Comparison of ENCODE assay signal across 1 cellular context in the genomic region with DNA sequence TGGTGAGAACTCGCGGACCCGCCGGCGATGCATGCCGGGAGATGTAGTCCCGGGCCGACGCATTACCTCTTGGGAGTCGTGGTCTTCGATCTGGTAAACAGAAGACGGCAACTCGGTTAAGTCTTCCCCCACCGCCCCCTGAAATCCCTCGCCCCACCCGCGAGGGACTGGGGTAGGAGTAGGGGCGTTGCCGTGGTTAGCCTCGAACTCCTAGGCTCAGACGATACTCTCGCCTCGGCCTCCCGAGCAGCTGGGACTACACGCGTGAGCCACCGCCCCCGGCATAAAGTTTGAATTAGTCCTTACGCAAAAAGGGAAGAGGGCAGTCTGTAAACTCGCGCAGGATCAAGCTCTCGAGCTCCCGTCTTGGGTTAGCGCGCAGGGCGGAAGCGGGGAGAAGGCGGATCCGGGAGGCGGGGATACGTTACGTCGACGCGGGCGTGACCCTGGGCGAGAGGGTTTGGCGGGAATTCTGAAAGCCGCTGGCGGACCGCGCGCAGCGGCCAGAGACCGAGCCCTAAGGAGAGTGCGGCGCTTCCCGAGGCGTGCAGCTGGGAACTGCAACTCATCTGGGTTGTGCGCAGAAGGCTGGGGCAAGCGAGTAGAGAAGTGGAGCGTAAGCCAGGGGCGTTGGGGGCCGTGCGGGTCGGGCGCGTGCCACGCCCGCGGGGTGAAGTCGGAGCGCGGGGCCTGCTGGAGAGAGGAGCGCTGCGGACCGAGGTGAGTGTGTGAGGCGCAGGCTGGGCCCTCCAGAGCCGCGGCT.
A peak's percentile ranks its signal among the peaks of the same experiment; 100 is the strongest.
TF ChIP-seq lines count a peak whose summit lies in the region.

A gene (plus strand): TSS at position 469 of the 763 bp plus-strand sequence. CDS start 3,585 bp downstream, outside the sequence.

TF ChIP-seq in H1, 55 proteins besides CTCF, POLR2A, EP300 and RAD21:
- TF ChIP-seq, protein P1, sequence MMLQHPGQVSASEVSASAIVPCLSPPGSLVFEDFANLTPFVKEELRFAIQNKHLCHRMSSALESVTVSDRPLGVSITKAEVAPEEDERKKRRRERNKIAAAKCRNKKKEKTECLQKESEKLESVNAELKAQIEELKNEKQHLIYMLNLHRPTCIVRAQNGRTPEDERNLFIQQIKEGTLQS (IDR thresholded peaks at IDR 0.05; ENCODE audit: insufficient read depth, low read depth, low read length), result no peak
- TF ChIP-seq POU5F1 (IDR thresholded peaks at IDR 0.05; ENCODE audit: low read depth, low read length) (no peak), HDAC2 (IDR thresholded peaks at IDR 0.05; ENCODE audit: borderline replicate concordance in 1 of 2, low read depth in 2 of 2, low read length in 2 of 2) (peak in 1 of 2 experiments; percentile 85; a peak in 2 of 4 replicates), RNF2 (IDR thresholded peaks at IDR 0.05; ENCODE audit: borderline replicate concordance, low read depth, low read length, missing control alignments, poor library complexity, severe bottlenecking) (no peak), CBX8 (IDR thresholded peaks at IDR 0.05; ENCODE audit: borderline replicate concordance, low read depth, low read length) (no peak), KDM1A (IDR thresholded peaks at IDR 0.05; ENCODE audit: borderline replicate concordance, low read length) (no peak), EGR1 (IDR thresholded peaks at IDR 0.05; ENCODE audit: borderline replicate concordance, low read depth, low read length) (no peak), ZNF274 (IDR thresholded peaks at IDR 0.05; ENCODE audit: borderline replicate concordance, extremely low read depth, low read length) (no peak), TBP (IDR thresholded peaks at IDR 0.05; ENCODE audit: low read depth, low read length) (peak; percentile 82), EZH2 (IDR thresholded peaks at IDR 0.05; ENCODE audit: low read depth, low read length, severe bottlenecking) (no peak), TCF12 (IDR thresholded peaks at IDR 0.05; ENCODE audit: low read depth, low read length) (0 out of 2 replicates have a peak, but pooled peaks have one; percentile 4), FOSL1 (IDR thresholded peaks at IDR 0.05; ENCODE audit: insufficient read depth, low read depth, low read length) (no peak), KDM4A (IDR thresholded peaks at IDR 0.05; ENCODE audit: low read depth, low read length, severe bottlenecking) (peak; percentile 69), JUN (IDR thresholded peaks at IDR 0.05; ENCODE audit: low read depth, low read length) (no peak), NANOG (IDR thresholded peaks at IDR 0.05; ENCODE audit: insufficient read depth, low read depth, low read length, poor library complexity, severe bottlenecking) (peak; percentile 54), CBX5 (IDR thresholded peaks at IDR 0.05; ENCODE audit: low read depth, low read length) (no peak), POLR2AphosphoS5 (IDR thresholded peaks at IDR 0.05; ENCODE audit: low read depth, low read length) (peak; percentile 88), SP2 (IDR thresholded peaks at IDR 0.05; ENCODE audit: low read length) (no peak), CTBP2 (IDR thresholded peaks at IDR 0.05; ENCODE audit: borderline replicate concordance, insufficient read depth, insufficient read length, low read length) (no peak), RBBP5 (IDR thresholded peaks at IDR 0.05; ENCODE audit: borderline replicate concordance, low read depth, low read length) (no peak), NRF1 (IDR thresholded peaks at IDR 0.05; ENCODE audit: low read depth, low read length) (no peak), BACH1 (IDR thresholded peaks at IDR 0.05; ENCODE audit: low read length) (0 out of 2 replicates have a peak, but pooled peaks have one; percentile 6), SRF (IDR thresholded peaks at IDR 0.05; ENCODE audit: low read depth, low read length) (no peak), KDM5A (IDR thresholded peaks at IDR 0.05; ENCODE audit: low read length) (no peak), PHF8 (conservative IDR thresholded peaks at IDR 0.05; ENCODE audit: low read depth, low read length) (peak; percentile 92), HDAC6 (IDR thresholded peaks at IDR 0.05; ENCODE audit: low read depth, low read length) (no peak), RXRA (IDR thresholded peaks at IDR 0.05; ENCODE audit: insufficient read depth, low read depth, low read length) (no peak), TEAD4 (IDR thresholded peaks at IDR 0.05; ENCODE audit: low read depth, low read length) (no peak), SIRT6 (IDR thresholded peaks at IDR 0.05; ENCODE audit: low read length) (no peak), SAP30 (IDR thresholded peaks at IDR 0.05; ENCODE audit: insufficient read depth, insufficient replicate concordance, low read length) (peak; percentile 33), CEBPB (IDR thresholded peaks at IDR 0.05; ENCODE audit: low read depth, low read length) (no peak), SUZ12 (IDR thresholded peaks at IDR 0.05; ENCODE audit: low read length) (no peak), BRCA1 (IDR thresholded peaks at IDR 0.05; ENCODE audit: low read depth, low read length) (no peak), CREB1 (IDR thresholded peaks at IDR 0.05) (peak; percentile 86), TAF1 (IDR thresholded peaks at IDR 0.05; ENCODE audit: low read depth, low read length) (peak; percentile 84), CHD2 (IDR thresholded peaks at IDR 0.05; ENCODE audit: low read length) (no peak), SIN3A (conservative IDR thresholded peaks at IDR 0.05 in 1 of 2, IDR thresholded peaks at IDR 0.05 in 1 of 2; ENCODE audit: low read depth in 1 of 2, low read length in 2 of 2) (peak in 1 of 2 experiments; percentile 68; a peak in 1 of 4 replicates), RFX5 (IDR thresholded peaks at IDR 0.05; ENCODE audit: borderline replicate concordance, low read depth, low read length) (no peak), JUND (IDR thresholded peaks at IDR 0.05; ENCODE audit: low read length) (no peak), GTF2F1 (IDR thresholded peaks at IDR 0.05; ENCODE audit: borderline replicate concordance, low read depth, low read length) (no peak), MAFK (IDR thresholded peaks at IDR 0.05; ENCODE audit: low read depth, low read length) (no peak), CHD1 (IDR thresholded peaks at IDR 0.05; ENCODE audit: low read depth, low read length) (no peak), ASH2L (IDR thresholded peaks at IDR 0.05; ENCODE audit: low read length) (peak; percentile 44), GABPA (IDR thresholded peaks at IDR 0.05; ENCODE audit: borderline replicate concordance, insufficient read depth, low read length) (no peak), TAF7 (optimal IDR thresholded peaks at IDR 0.05; ENCODE audit: borderline replicate concordance, low read depth, low read length) (peak; percentile 11), YY1 (IDR thresholded peaks at IDR 0.05; ENCODE audit: low read depth, low read length) (no peak), BCL11A (IDR thresholded peaks at IDR 0.05; ENCODE audit: low read depth in 2 of 2, low read length in 2 of 2) (no peak), SIX5 (IDR thresholded peaks at IDR 0.05; ENCODE audit: low read depth, low read length) (peak; percentile 70), SP1 (IDR thresholded peaks at IDR 0.05; ENCODE audit: low read depth, low read length) (0 out of 2 replicates have a peak, but pooled peaks have one; percentile 17), SP4 (IDR thresholded peaks at IDR 0.05; ENCODE audit: low read length) (no peak)
- TF ChIP-seq, protein P2, sequence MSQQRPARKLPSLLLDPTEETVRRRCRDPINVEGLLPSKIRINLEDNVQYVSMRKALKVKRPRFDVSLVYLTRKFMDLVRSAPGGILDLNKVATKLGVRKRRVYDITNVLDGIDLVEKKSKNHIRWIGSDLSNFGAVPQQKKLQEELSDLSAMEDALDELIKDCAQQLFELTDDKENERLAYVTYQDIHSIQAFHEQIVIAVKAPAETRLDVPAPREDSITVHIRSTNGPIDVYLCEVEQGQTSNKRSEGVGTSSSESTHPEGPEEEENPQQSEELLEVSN (IDR thresholded peaks at IDR 0.05), result peak; percentile 96
- TF ChIP-seq, protein P3, sequence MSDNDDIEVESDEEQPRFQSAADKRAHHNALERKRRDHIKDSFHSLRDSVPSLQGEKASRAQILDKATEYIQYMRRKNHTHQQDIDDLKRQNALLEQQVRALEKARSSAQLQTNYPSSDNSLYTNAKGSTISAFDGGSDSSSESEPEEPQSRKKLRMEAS (IDR thresholded peaks at IDR 0.05), result peak; percentile 82
- TF ChIP-seq, protein P4, sequence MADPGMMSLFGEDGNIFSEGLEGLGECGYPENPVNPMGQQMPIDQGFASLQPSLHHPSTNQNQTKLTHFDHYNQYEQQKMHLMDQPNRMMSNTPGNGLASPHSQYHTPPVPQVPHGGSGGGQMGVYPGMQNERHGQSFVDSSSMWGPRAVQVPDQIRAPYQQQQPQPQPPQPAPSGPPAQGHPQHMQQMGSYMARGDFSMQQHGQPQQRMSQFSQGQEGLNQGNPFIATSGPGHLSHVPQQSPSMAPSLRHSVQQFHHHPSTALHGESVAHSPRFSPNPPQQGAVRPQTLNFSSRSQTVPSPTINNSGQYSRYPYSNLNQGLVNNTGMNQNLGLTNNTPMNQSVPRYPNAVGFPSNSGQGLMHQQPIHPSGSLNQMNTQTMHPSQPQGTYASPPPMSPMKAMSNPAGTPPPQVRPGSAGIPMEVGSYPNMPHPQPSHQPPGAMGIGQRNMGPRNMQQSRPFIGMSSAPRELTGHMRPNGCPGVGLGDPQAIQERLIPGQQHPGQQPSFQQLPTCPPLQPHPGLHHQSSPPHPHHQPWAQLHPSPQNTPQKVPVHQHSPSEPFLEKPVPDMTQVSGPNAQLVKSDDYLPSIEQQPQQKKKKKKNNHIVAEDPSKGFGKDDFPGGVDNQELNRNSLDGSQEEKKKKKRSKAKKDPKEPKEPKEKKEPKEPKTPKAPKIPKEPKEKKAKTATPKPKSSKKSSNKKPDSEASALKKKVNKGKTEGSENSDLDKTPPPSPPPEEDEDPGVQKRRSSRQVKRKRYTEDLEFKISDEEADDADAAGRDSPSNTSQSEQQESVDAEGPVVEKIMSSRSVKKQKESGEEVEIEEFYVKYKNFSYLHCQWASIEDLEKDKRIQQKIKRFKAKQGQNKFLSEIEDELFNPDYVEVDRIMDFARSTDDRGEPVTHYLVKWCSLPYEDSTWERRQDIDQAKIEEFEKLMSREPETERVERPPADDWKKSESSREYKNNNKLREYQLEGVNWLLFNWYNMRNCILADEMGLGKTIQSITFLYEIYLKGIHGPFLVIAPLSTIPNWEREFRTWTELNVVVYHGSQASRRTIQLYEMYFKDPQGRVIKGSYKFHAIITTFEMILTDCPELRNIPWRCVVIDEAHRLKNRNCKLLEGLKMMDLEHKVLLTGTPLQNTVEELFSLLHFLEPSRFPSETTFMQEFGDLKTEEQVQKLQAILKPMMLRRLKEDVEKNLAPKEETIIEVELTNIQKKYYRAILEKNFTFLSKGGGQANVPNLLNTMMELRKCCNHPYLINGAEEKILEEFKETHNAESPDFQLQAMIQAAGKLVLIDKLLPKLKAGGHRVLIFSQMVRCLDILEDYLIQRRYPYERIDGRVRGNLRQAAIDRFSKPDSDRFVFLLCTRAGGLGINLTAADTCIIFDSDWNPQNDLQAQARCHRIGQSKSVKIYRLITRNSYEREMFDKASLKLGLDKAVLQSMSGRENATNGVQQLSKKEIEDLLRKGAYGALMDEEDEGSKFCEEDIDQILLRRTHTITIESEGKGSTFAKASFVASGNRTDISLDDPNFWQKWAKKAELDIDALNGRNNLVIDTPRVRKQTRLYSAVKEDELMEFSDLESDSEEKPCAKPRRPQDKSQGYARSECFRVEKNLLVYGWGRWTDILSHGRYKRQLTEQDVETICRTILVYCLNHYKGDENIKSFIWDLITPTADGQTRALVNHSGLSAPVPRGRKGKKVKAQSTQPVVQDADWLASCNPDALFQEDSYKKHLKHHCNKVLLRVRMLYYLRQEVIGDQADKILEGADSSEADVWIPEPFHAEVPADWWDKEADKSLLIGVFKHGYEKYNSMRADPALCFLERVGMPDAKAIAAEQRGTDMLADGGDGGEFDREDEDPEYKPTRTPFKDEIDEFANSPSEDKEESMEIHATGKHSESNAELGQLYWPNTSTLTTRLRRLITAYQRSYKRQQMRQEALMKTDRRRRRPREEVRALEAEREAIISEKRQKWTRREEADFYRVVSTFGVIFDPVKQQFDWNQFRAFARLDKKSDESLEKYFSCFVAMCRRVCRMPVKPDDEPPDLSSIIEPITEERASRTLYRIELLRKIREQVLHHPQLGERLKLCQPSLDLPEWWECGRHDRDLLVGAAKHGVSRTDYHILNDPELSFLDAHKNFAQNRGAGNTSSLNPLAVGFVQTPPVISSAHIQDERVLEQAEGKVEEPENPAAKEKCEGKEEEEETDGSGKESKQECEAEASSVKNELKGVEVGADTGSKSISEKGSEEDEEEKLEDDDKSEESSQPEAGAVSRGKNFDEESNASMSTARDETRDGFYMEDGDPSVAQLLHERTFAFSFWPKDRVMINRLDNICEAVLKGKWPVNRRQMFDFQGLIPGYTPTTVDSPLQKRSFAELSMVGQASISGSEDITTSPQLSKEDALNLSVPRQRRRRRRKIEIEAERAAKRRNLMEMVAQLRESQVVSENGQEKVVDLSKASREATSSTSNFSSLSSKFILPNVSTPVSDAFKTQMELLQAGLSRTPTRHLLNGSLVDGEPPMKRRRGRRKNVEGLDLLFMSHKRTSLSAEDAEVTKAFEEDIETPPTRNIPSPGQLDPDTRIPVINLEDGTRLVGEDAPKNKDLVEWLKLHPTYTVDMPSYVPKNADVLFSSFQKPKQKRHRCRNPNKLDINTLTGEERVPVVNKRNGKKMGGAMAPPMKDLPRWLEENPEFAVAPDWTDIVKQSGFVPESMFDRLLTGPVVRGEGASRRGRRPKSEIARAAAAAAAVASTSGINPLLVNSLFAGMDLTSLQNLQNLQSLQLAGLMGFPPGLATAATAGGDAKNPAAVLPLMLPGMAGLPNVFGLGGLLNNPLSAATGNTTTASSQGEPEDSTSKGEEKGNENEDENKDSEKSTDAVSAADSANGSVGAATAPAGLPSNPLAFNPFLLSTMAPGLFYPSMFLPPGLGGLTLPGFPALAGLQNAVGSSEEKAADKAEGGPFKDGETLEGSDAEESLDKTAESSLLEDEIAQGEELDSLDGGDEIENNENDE (IDR thresholded peaks at IDR 0.05; ENCODE audit: insufficient replicate concordance, low read length), result no peak
- TF ChIP-seq, protein P5, sequence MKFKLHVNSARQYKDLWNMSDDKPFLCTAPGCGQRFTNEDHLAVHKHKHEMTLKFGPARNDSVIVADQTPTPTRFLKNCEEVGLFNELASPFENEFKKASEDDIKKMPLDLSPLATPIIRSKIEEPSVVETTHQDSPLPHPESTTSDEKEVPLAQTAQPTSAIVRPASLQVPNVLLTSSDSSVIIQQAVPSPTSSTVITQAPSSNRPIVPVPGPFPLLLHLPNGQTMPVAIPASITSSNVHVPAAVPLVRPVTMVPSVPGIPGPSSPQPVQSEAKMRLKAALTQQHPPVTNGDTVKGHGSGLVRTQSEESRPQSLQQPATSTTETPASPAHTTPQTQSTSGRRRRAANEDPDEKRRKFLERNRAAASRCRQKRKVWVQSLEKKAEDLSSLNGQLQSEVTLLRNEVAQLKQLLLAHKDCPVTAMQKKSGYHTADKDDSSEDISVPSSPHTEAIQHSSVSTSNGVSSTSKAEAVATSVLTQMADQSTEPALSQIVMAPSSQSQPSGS (IDR thresholded peaks at IDR 0.05; ENCODE audit: low read length), result peak; percentile 56
- TF ChIP-seq, protein P6, sequence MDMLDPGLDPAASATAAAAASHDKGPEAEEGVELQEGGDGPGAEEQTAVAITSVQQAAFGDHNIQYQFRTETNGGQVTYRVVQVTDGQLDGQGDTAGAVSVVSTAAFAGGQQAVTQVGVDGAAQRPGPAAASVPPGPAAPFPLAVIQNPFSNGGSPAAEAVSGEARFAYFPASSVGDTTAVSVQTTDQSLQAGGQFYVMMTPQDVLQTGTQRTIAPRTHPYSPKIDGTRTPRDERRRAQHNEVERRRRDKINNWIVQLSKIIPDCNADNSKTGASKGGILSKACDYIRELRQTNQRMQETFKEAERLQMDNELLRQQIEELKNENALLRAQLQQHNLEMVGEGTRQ (IDR thresholded peaks at IDR 0.05; ENCODE audit: low read length), result peak; percentile 3; the same call in 1 of the 2 replicates
